Comparison of ENCODE assay signal across 8 cellular contexts in genomic region chr15:76139368-76140068, GRCh38.
A peak's percentile ranks its signal among the peaks of the same experiment; 100 is the strongest.
DNase-seq lines count a peak whose midpoint lies in the region; ATAC-seq and TF ChIP-seq lines count a peak whose summit lies in the region.

No MANE protein-coding gene starts in this region.

- no peak overlapping the region for H3K27ac ChIP-seq in coronary artery
- no peak overlapping the region for H3K27ac ChIP-seq in liver (ENCODE audit: low read depth in 1 of 2, low read length in 2 of 2)

- TF ChIP-seq RAD21 in liver (IDR thresholded peaks at IDR 0.05) = peak; percentile 87 to 93

- peak overlapping the region in 1 of 2 donors; percentile 13 for H3K9ac ChIP-seq in liver (ENCODE audit: low read depth in 1 of 2, low read length in 2 of 2)

- 25% methylated on average over 16 of the region's 16 CpGs for WGBS in liver

- no peaks in the 10 kb centered on the region for H3K36me3 ChIP-seq in liver (ENCODE audit: control insufficient read depth in 4 of 4, insufficient read depth in 3 of 4, low read depth in 1 of 4, low read length in 3 of 4)

- peaks cover 0 to 5% (median 3%) of the 10 kb centered on the region in 4 donors for H3K4me1 ChIP-seq in liver (ENCODE audit: control insufficient read depth in 4 of 4, insufficient read depth in 4 of 4, low read length in 3 of 4)

- H3K9me3 ChIP-seq in liver (ENCODE audit: control insufficient read depth in 4 of 4, low read length in 3 of 4) = no peaks in the 10 kb centered on the region

- DNase-seq in DMS153 treated with DMSO at 0.1 percent for 48 hours (lab: John Stamatoyannopoulos, UW; ENCODE audit: unreplicated experiment) = peak; percentile 3
- DNase-seq in HFF-Myc (ENCODE audit: extremely low read depth, low read depth) = peak; percentile 59
- peak; percentile 42 for DNase-seq in NCI-H2227 treated with DMSO at 0.1 percent for 48 hours (lab: John Stamatoyannopoulos, UW)
- DNase-seq in activated CD4-positive, alpha-beta T cell treated with anti-CD3 and anti-CD28 coated beads for 4 hours = peak; percentile 54 to 72
- no peak for DNase-seq in coronary artery (ENCODE audit: low spot score)
- DNase-seq in stimulated activated CD4-positive, alpha-beta T cell treated with anti-CD3 and anti-CD28 coated beads, TNF-alpha, amount 100 ng/mL, for 4 hours (ENCODE audit: low read depth in 3 of 3) = peak; percentile 47 to 51 (median 49)

- ATAC-seq in HG02571 (IDR thresholded peaks at IDR 0.05; ENCODE audit: unreplicated experiment) = no peak

- TF ChIP-seq CTCF in HFF-Myc (IDR thresholded peaks at IDR 0.05; ENCODE audit: low read depth, low read length, missing control alignments) (peak; percentile 94), coronary artery (IDR thresholded peaks at IDR 0.05) (peak; percentile 74), liver (IDR thresholded peaks at IDR 0.05; ENCODE audit: low read depth, low read length, missing input control) (peak; percentile 96)

- H3K4me3 ChIP-seq in HFF-Myc (replicated peaks; ENCODE audit: low read depth, low read length) = no peak overlapping the region
- H3K4me3 ChIP-seq in coronary artery = peak overlapping the region; percentile 35
- H3K4me3 ChIP-seq in liver (ENCODE audit: low read depth in 1 of 3, low read length in 3 of 3) = no peak overlapping the region

- H3K27me3 ChIP-seq in liver (ENCODE audit: control insufficient read depth in 4 of 4, insufficient read depth in 4 of 4, low read length in 3 of 4) = no peaks in the 10 kb centered on the region

TF ChIP-seq in liver, 16 proteins besides CTCF, POLR2A, EP300 and RAD21:
- TF ChIP-seq GABPA (IDR thresholded peaks at IDR 0.05 in 1 of 2, conservative IDR thresholded peaks at IDR 0.05 in 1 of 2) = no peak
- TF ChIP-seq HNF4G (IDR thresholded peaks at IDR 0.05) = no peak
- no peak for TF ChIP-seq RXRA (IDR thresholded peaks at IDR 0.05)
- TF ChIP-seq MAX (IDR thresholded peaks at IDR 0.05) = no peak
- no peak for TF ChIP-seq TAF1 (conservative IDR thresholded peaks at IDR 0.05)
- no peak for TF ChIP-seq EGR1 (IDR thresholded peaks at IDR 0.05; ENCODE audit: low read depth in 2 of 2)
- TF ChIP-seq ZBTB33 (IDR thresholded peaks at IDR 0.05) = no peak
TF ChIP-seq in liver: peak in this region for 0.
